1 cellular context compared by ENCODE assay signal in genomic region chr1:26234644-26235384, GRCh38.
TF ChIP-seq lines count a peak whose summit lies in the region.

No MANE protein-coding gene starts in this region.

TF ChIP-seq in HepG2, 621 proteins besides CTCF, POLR2A, EP300 and RAD21 (continued from another document and continues in another):
- no peak for TF ChIP-seq ZNF512B (CRISPR knock-in tag; IDR thresholded peaks at IDR 0.05; ENCODE audit: borderline replicate concordance)
- no peak for TF ChIP-seq ZNF230 (CRISPR knock-in tag; IDR thresholded peaks at IDR 0.05)
- no peak for TF ChIP-seq GPBP1L1 (CRISPR knock-in tag; IDR thresholded peaks at IDR 0.05)
- no peak for TF ChIP-seq KLF11 (CRISPR knock-in tag; IDR thresholded peaks at IDR 0.05)
- no peak for TF ChIP-seq ASH2L (IDR thresholded peaks at IDR 0.05; ENCODE audit: insufficient read length, low read depth, low read length)
- peak; percentile 40; the same call in 1 of the 2 replicates for TF ChIP-seq NCOA1 (CRISPR knock-in tag; IDR thresholded peaks at IDR 0.05)
- TF ChIP-seq ETV6 (CRISPR knock-in tag; conservative IDR thresholded peaks at IDR 0.05): no peak
- no peak for TF ChIP-seq ZNF564 (CRISPR knock-in tag; IDR thresholded peaks at IDR 0.05)
- no peak for TF ChIP-seq ZNF788 (CRISPR knock-in tag; IDR thresholded peaks at IDR 0.05; ENCODE audit: borderline replicate concordance)
- no peak for TF ChIP-seq PHF20 (CRISPR knock-in tag; IDR thresholded peaks at IDR 0.05)
- no peak for TF ChIP-seq IRF2 (CRISPR knock-in tag; IDR thresholded peaks at IDR 0.05)
- no peak for TF ChIP-seq PRMT3 (CRISPR knock-in tag; IDR thresholded peaks at IDR 0.05; ENCODE audit: borderline replicate concordance, low read depth)
- no peak for TF ChIP-seq TOE1 (CRISPR knock-in tag; IDR thresholded peaks at IDR 0.05)
- TF ChIP-seq MTA1 (CRISPR knock-in tag; IDR thresholded peaks at IDR 0.05; ENCODE audit: borderline replicate concordance): no peak
- TF ChIP-seq MAX (IDR thresholded peaks at IDR 0.05): peak; percentile 43; the same call in 1 of the 2 replicates
- no peak for TF ChIP-seq NR1H2 (CRISPR knock-in tag; IDR thresholded peaks at IDR 0.05; ENCODE audit: borderline replicate concordance, low read depth)
- no peak for TF ChIP-seq NFE2 (CRISPR knock-in tag; IDR thresholded peaks at IDR 0.05)
- TF ChIP-seq ZNF142 (CRISPR knock-in tag; IDR thresholded peaks at IDR 0.05): no peak; the same call in 1 of the 2 replicates
- no peak for TF ChIP-seq TFDP2 (CRISPR knock-in tag; IDR thresholded peaks at IDR 0.05)
- TF ChIP-seq CENPT (CRISPR knock-in tag; IDR thresholded peaks at IDR 0.05; ENCODE audit: low read depth): no peak
- TF ChIP-seq ZFX (CRISPR knock-in tag; IDR thresholded peaks at IDR 0.05; ENCODE audit: low read depth): no peak
- TF ChIP-seq ZNF816 (CRISPR knock-in tag; IDR thresholded peaks at IDR 0.05; ENCODE audit: borderline replicate concordance): no peak
- TF ChIP-seq ZNF20 (CRISPR knock-in tag; IDR thresholded peaks at IDR 0.05): no peak
- TF ChIP-seq TEAD3 (CRISPR knock-in tag; optimal IDR thresholded peaks at IDR 0.05; ENCODE audit: borderline replicate concordance): no peak
- TF ChIP-seq MZF1 (CRISPR knock-in tag; IDR thresholded peaks at IDR 0.05; ENCODE audit: borderline replicate concordance): 0 out of 2 replicates have a peak, but pooled peaks have one; percentile 25
- no peak for TF ChIP-seq HOMEZ (CRISPR knock-in tag; IDR thresholded peaks at IDR 0.05; ENCODE audit: low read depth)
- TF ChIP-seq NAIF1 (CRISPR knock-in tag; IDR thresholded peaks at IDR 0.05; ENCODE audit: borderline replicate concordance): no peak
- TF ChIP-seq ZNF670 (CRISPR knock-in tag; IDR thresholded peaks at IDR 0.05; ENCODE audit: borderline replicate concordance): no peak
- no peak for TF ChIP-seq ZNF629 (CRISPR knock-in tag; conservative IDR thresholded peaks at IDR 0.05)
- no peak for TF ChIP-seq BCLAF1 (IDR thresholded peaks at IDR 0.05)
- TF ChIP-seq NR2F1 (CRISPR knock-in tag; IDR thresholded peaks at IDR 0.05): no peak
- 0 out of 2 replicates have a peak, but pooled peaks have one; percentile 63 for TF ChIP-seq ZSCAN29 (CRISPR knock-in tag; conservative IDR thresholded peaks at IDR 0.05)
- TF ChIP-seq MLXIP (CRISPR knock-in tag; IDR thresholded peaks at IDR 0.05; ENCODE audit: borderline replicate concordance): no peak
- no peak for TF ChIP-seq GFI1 (CRISPR knock-in tag; IDR thresholded peaks at IDR 0.05; ENCODE audit: borderline replicate concordance)
- no peak for TF ChIP-seq RARA (CRISPR knock-in tag; IDR thresholded peaks at IDR 0.05)
- TF ChIP-seq ZNF10 (CRISPR knock-in tag; IDR thresholded peaks at IDR 0.05; ENCODE audit: borderline replicate concordance, low read depth): no peak
- TF ChIP-seq ZNF275 (CRISPR knock-in tag; IDR thresholded peaks at IDR 0.05; ENCODE audit: borderline replicate concordance): no peak
- TF ChIP-seq DR1 (CRISPR knock-in tag; IDR thresholded peaks at IDR 0.05): no peak
- no peak for TF ChIP-seq TCF12 (IDR thresholded peaks at IDR 0.05)
- TF ChIP-seq TCF12 (CRISPR knock-in tag; IDR thresholded peaks at IDR 0.05): no peak
- TF ChIP-seq ZNF143 (CRISPR knock-in tag; IDR thresholded peaks at IDR 0.05): no peak
- no peak for TF ChIP-seq JDP2 (CRISPR knock-in tag; IDR thresholded peaks at IDR 0.05; ENCODE audit: borderline replicate concordance)
- TF ChIP-seq ZNF766 (CRISPR knock-in tag; IDR thresholded peaks at IDR 0.05; ENCODE audit: borderline replicate concordance): no peak
- TF ChIP-seq SKI (IDR thresholded peaks at IDR 0.05; ENCODE audit: partially characterized antibody): no peak
